18 cellular contexts compared by ENCODE assay signal in genomic region chr17:726331-726919, GRCh38.
DNase-seq lines count a peak whose midpoint lies in the region; ATAC-seq and TF ChIP-seq lines count a peak whose summit lies in the region.
"Had no signal": no experiment of that assay in that cellular context is flagged by ENCODE, and none has a peak within 500 bp of the region (broad histone marks: within the 10 kb centered on the region; RNA-seq: fewer than 3 reads in every experiment).

No MANE protein-coding gene starts in this region.

- H3K36me3 ChIP-seq in HUES48 (ENCODE audit: control insufficient read depth, insufficient read depth, low read length) = no peaks in the 10 kb centered on the region
- H3K36me3 ChIP-seq: esophagus muscularis mucosa, heart left ventricle had no signal

- DNase-seq in astrocyte of the cerebellum (ENCODE audit: low read depth) = no peak
- DNase-seq in iPS-NIHi7 (ENCODE audit: extremely low spot score) = peak; percentile 43
- DNase-seq in islet precursor cell = no peak
- DNase-seq in NCI-H510A (lab: John Stamatoyannopoulos, UW) = no peak
- DNase-seq: activated CD4-positive, alpha-beta T cell treated with anti-CD3 and anti-CD28 coated beads for 1 hour; activated effector memory CD4-positive, alpha-beta T cell treated with Interleukin-2 at 50 U/mL for 16 hours; aorta; heart left ventricle; Kasumi-1; left ventricle myocardium superior; naive thymus-derived CD4-positive, alpha-beta T cell; NCI-H226; SHP77 treated with DMSO at 0.1 percent for 48 hours; stimulated activated naive CD8-positive, alpha-beta T cell treated with anti-CD3 and anti-CD28 coated beads, Interleukin-15, amount 100 ng/mL, for 72 hours had no signal

- peak; percentile 3 for TF ChIP-seq CTCF in astrocyte of the cerebellum (IDR thresholded peaks at IDR 0.05; ENCODE audit: low read depth, low read length, missing control alignments)

- ATAC-seq in HG03108 (IDR thresholded peaks at IDR 0.05; ENCODE audit: unreplicated experiment) = no peak
- ATAC-seq: heart left ventricle; left ventricle myocardium superior; naive thymus-derived CD4-positive, alpha-beta T cell; stimulated activated naive CD8-positive, alpha-beta T cell treated with anti-CD3 and anti-CD28 coated beads, Interleukin-15, amount 100 ng/mL, for 72 hours had no signal

- H3K4me3 ChIP-seq in HUES48 (ENCODE audit: low read depth, low read length) (peak overlapping the region; percentile 35; the same call in 1 of the 2 replicates), astrocyte of the cerebellum (ENCODE audit: low read depth, low read length) (no peak overlapping the region), skin epidermis (no peak overlapping the region)
- H3K4me3 ChIP-seq: esophagus muscularis mucosa, heart left ventricle had no signal

- in situ Hi-C loops in astrocyte of the cerebellum (cut with HindIII; ENCODE audit: low sequenced_read_pairs) = no loop called here

- H3K27me3 ChIP-seq in HUES48 (ENCODE audit: control insufficient read depth, insufficient read depth, low read length) = no peaks in the 10 kb centered on the region
- H3K27me3 ChIP-seq: esophagus muscularis mucosa, heart left ventricle had no signal

- H3K27ac ChIP-seq in HUES48 (ENCODE audit: low read depth, low read length) = peak overlapping the region; percentile 78
- H3K27ac ChIP-seq in skin epidermis = peak overlapping the region in 11 of 21 experiments; percentile 3 to 54 (median 40)
- H3K27ac ChIP-seq: esophagus muscularis mucosa, heart left ventricle had no signal

- H3K9me3 ChIP-seq in HUES48 (ENCODE audit: control insufficient read depth, insufficient read depth, low read length) = no peaks in the 10 kb centered on the region
- H3K9me3 ChIP-seq: esophagus muscularis mucosa, heart left ventricle had no signal

- peak overlapping the region; percentile 20; the same call in 1 of the 2 replicates for H3K9ac ChIP-seq in HUES48 (ENCODE audit: low read depth, low read length)

- peaks cover 13% of the 10 kb centered on the region for H3K4me1 ChIP-seq in HUES48 (ENCODE audit: control insufficient read depth, insufficient read depth, low read length)
